In genomic region chr4:2535386-2536192, GRCh38 we compare ENCODE assay signal across 8 cellular contexts. TPM values are rescaled to one million over a fixed set of nuclear protein-coding genes. Genes with fewer than 3 reads are reported as not detected.
A peak's percentile ranks its signal among the peaks of the same experiment; 100 is the strongest.
DNase-seq lines count a peak whose midpoint lies in the region; FAIRE-seq and TF ChIP-seq lines count a peak whose summit lies in the region.

No MANE protein-coding gene starts in this region.

- H3K36me3 ChIP-seq in WERI-Rb-1 (peaks cover 16% of the 10 kb centered on the region), bronchial epithelial cell (ENCODE audit: control insufficient read depth, insufficient read depth, low read length) (no peaks in the 10 kb centered on the region)

- FAIRE-seq in bronchial epithelial cell (lab: Jason Lieb, UNC) = no peak

- H3K9me3 ChIP-seq in WERI-Rb-1 (ENCODE audit: severe bottlenecking) = no peaks in the 10 kb centered on the region

- H3K27ac ChIP-seq in WERI-Rb-1 = peak overlapping the region; percentile 97

- TF ChIP-seq CTCF in AG10803 (conservative IDR thresholded peaks at IDR 0.05; ENCODE audit: low read length) (0 out of 2 replicates have a peak, but pooled peaks have one; percentile 5), WERI-Rb-1 (IDR thresholded peaks at IDR 0.05; ENCODE audit: low read depth, low read length) (peak; percentile 34; the same call in 1 of the 2 replicates), bronchial epithelial cell (IDR thresholded peaks at IDR 0.05; ENCODE audit: insufficient read depth, low read length, severe bottlenecking) (peak; percentile 22)

- peak; percentile 29 for DNase-seq in AG10803 (ENCODE audit: low read depth)
- DNase-seq in GM19238 (ENCODE audit: insufficient read length, low spot score) = peak; percentile 17
- DNase-seq in HuH-7.5 (ENCODE audit: low spot score) = peak; percentile 33
- peak; percentile 68 for DNase-seq in WERI-Rb-1
- no peak for DNase-seq in bronchial epithelial cell (ENCODE audit: low read depth)
- DNase-seq in iris pigment epithelial cell (ENCODE audit: low read depth) = peak; percentile 31
- peak; percentile 51 for DNase-seq in stimulated activated CD4-positive, alpha-beta T cell treated with anti-CD3 and anti-CD28 coated beads, Interleukin-12 subunit alpha, Interleukin-12 subunit beta, amount 100 ng/mL, for 4 hours
- no peak for DNase-seq in amniotic stem cell (lab: John Stamatoyannopoulos, UW)

- H3K27me3 ChIP-seq in WERI-Rb-1 (ENCODE audit: insufficient read depth, low read depth, severe bottlenecking) (no peaks in the 10 kb centered on the region), bronchial epithelial cell (ENCODE audit: control insufficient read depth, insufficient read depth, low read length) (no peaks in the 10 kb centered on the region)

- H3K4me3 ChIP-seq in AG10803 (ENCODE audit: low read length) (peak overlapping the region; percentile 75), WERI-Rb-1 (ENCODE audit: low read depth, low read length) (peak overlapping the region; percentile 89), bronchial epithelial cell (ENCODE audit: low read depth, low read length) (peak overlapping the region; percentile 78)

RNA-seq across cellular contexts. Expression of gene FAM193A, which starts 0.9 kb away (rescaled TPM):
- total RNA-seq in bronchial epithelial cell = 6.6 and 7.6 TPM in 2 replicates

Comparison
In these comparisons a context has a peak if more than half of its experiments do, and no peak if none do; other contexts are left out.
1. DNase-seq: peak in AG10803 (single experiment), GM19238 (single experiment), HuH-7.5 (single experiment), WERI-Rb-1 (single experiment), iris pigment epithelial cell (single experiment) and stimulated activated CD4-positive, alpha-beta T cell treated with anti-CD3 and anti-CD28 coated beads, Interleukin-12 subunit alpha, Interleukin-12 subunit beta, amount 100 ng/mL, for 4 hours (single experiment); none in bronchial epithelial cell (single experiment) and amniotic stem cell (single experiment).
2. Peak in every context shown above with its lines, with median percentiles within 50 percentile points of each other: H3K4me3 ChIP-seq and CTCF ChIP-seq.